ENCODE assay signal across 1 cellular context in genomic region chr20:25500880-25501351, GRCh38.
TF ChIP-seq lines count a peak whose summit lies in the region.

No MANE protein-coding gene starts in this region.

TF ChIP-seq in HepG2, 621 proteins besides CTCF, POLR2A, EP300 and RAD21 (continued from another document):
- TF ChIP-seq ZNF687 (CRISPR knock-in tag; IDR thresholded peaks at IDR 0.05) (peak; percentile 40; the same call in 1 of the 2 replicates), SRF (IDR thresholded peaks at IDR 0.05; ENCODE audit: low read depth, low read length) (no peak), RBM22 (optimal IDR thresholded peaks at IDR 0.05; ENCODE audit: low read length) (peak; percentile 54), ZNF768 (CRISPR knock-in tag; IDR thresholded peaks at IDR 0.05) (peak; percentile 5; the same call in 1 of the 2 replicates), TBP (CRISPR knock-in tag; IDR thresholded peaks at IDR 0.05) (no peak), AHR (CRISPR knock-in tag; IDR thresholded peaks at IDR 0.05) (0 out of 2 replicates have a peak, but pooled peaks have one; percentile 11), ZNF792 (CRISPR knock-in tag; IDR thresholded peaks at IDR 0.05) (no peak), NFKB2 (CRISPR knock-in tag; IDR thresholded peaks at IDR 0.05; ENCODE audit: borderline replicate concordance) (0 out of 2 replicates have a peak, but pooled peaks have one; percentile 35)
